In the genomic region with DNA sequence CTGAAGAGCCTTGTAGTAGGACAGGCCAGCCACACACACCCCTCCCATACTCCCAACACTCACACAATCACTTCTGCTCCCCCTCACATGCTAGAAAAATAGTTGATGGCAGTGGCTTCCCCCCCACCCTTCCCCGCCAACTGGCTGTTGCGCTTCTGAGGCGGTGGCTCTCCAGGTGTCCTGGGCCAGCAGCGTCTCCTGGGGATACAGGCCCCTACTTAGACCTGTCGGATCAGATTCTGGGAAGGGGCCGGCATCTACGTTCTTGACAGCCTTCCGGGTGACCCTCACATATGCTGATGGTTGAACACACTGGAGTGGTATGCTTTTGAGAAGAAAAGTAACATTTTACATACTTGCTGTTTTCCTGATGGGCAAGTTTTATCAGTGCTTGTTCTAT, we compare ENCODE assay signal across 21 cellular contexts.
"Had no signal": no experiment of that assay in that cellular context is flagged by ENCODE, and none has a peak within 500 bp of the region (broad histone marks: within the 10 kb centered on the region; RNA-seq: fewer than 3 reads in every experiment).

No MANE protein-coding gene starts in this region.

- H3K9me3 Mint-ChIP-seq: activated T-helper 2 cell treated with anti-CD3 and anti-CD28 coated beads, Interferon-gamma antibody, Interleukin-2, Interleukin-4, amounts not matched to agents 10 μg/mL and 5 μg/mL and 100 μg/mL, durations not matched to agents 14 hours and 24 hours and 36 hours had no signal

- H3K27ac Mint-ChIP-seq: activated CD8-positive, alpha-beta T cell treated with anti-CD3 and anti-CD28 coated beads, Interleukin-2, amount 10 ng/mL, durations not matched to agents 7 days and 5 days had no signal

- DNase-seq: activated CD4-positive, alpha-beta T cell treated with anti-CD3 and anti-CD28 coated beads for 4 hours; activated CD4-positive, alpha-beta T cell treated with anti-CD3 and anti-CD28 coated beads, Interleukin-2, amount 50 U/mL, for 4 hours; activated CD8-positive, alpha-beta memory T cell treated with anti-CD3 and anti-CD28 coated beads, Interleukin-2, amount 50 U/mL, for 48 hours; activated CD8-positive, alpha-beta T cell treated with anti-CD3 and anti-CD28 coated beads, Interleukin-2, amount 10 ng/mL, durations not matched to agents 7 days and 5 days; activated naive CD4-positive, alpha-beta T cell; activated T-cell treated with anti-CD3 and anti-CD28 coated beads, Interleukin-2, amount 50 U/mL, for 1 hour; cerebellar nuclear complex; colonic mucosa; MV-4-11; NCI-H1092 treated with DMSO at 0.1 percent for 48 hours; NCI-H1417 treated with DMSO at 0.1 percent for 48 hours; NCI-H1694; NCI-H2029; NCI-H2107; NCI-H2171 treated with DMSO at 0.1 percent for 48 hours; NCI-H226; NCI-H526; NCI-H82; SIG-M5; WERI-Rb-1 had no signal

- H3K4me3 Mint-ChIP-seq: activated CD8-positive, alpha-beta T cell treated with anti-CD3 and anti-CD28 coated beads, Interleukin-2, amount 10 ng/mL, durations not matched to agents 7 days and 5 days had no signal
